36 cellular contexts compared by ENCODE assay signal in genomic region chr6:154395878-154396277, GRCh38. TPM values are rescaled to one million over a fixed set of nuclear protein-coding genes. Genes with fewer than 3 reads are reported as not detected.
"Had no signal": no experiment of that assay in that cellular context is flagged by ENCODE, and none has a peak within 500 bp of the region (broad histone marks: within the 10 kb centered on the region; RNA-seq: fewer than 3 reads in every experiment).

No MANE protein-coding gene starts in this region.

- H3K4me3 ChIP-seq: ascending aorta, cardiac muscle cell had no signal

- H3K36me3 ChIP-seq: cardiac muscle cell, WERI-Rb-1 had no signal

- H3K9me3 Mint-ChIP-seq: activated CD4-positive, alpha-beta memory T cell treated with anti-CD3 and anti-CD28 coated beads, Interleukin-2, amount 10 ng/mL, durations not matched to agents 7 days and 5 days; activated naive CD4-positive, alpha-beta T cell treated with anti-CD3 and anti-CD28 coated beads, Interleukin-2, amount 10 ng/mL, durations not matched to agents 7 days and 5 days; activated naive CD4-positive, alpha-beta T cell treated with anti-CD3 and anti-CD28 coated beads, Interleukin-2, amount 50 U/mL, for 24 hours; activated naive CD8-positive, alpha-beta T cell treated with anti-CD3 and anti-CD28 coated beads, Interleukin-2, amount 50 U/mL, for 24 hours; activated T-cell treated with anti-CD3 and anti-CD28 coated beads, Interleukin-2, amount 50 U/mL, for 24 hours; activated T-helper 17 cell treated with anti-CD3 and anti-CD28 coated beads, Interleukin-2, amount 50 U/mL, for 72 hours; T-helper 1 cell treated with Interleukin-12 subunit alpha and Interleukin-12 subunit beta and Interleukin-4 antibody, amounts not matched to agents 30 μg/mL and 1 μg/mL, for 36 hours; T-helper 2 cell treated with Interferon-gamma antibody and Interleukin-4, amounts not matched to agents 5 μg/mL and 100 μg/mL, for 36 hours; WTC11 had no signal

- H3K4me3 Mint-ChIP-seq: activated CD4-positive, alpha-beta memory T cell treated with anti-CD3 and anti-CD28 coated beads, Interleukin-2, amount 10 ng/mL, durations not matched to agents 7 days and 5 days; activated CD4-positive, alpha-beta T cell treated with anti-CD3 and anti-CD28 coated beads for 36 hours; activated CD4-positive, alpha-beta T cell treated with anti-CD3 and anti-CD28 coated beads, Interleukin-2, amount 10 ng/mL, durations not matched to agents 7 days and 5 days; activated CD8-positive, alpha-beta memory T cell treated with anti-CD3 and anti-CD28 coated beads, Interleukin-2, amount 10 ng/mL, durations not matched to agents 7 days and 5 days; activated CD8-positive, alpha-beta T cell treated with anti-CD3 and anti-CD28 coated beads, Interleukin-2, amount 10 ng/mL, durations not matched to agents 7 days and 5 days; activated naive CD4-positive, alpha-beta T cell treated with anti-CD3 and anti-CD28 coated beads, Interleukin-2, amount 10 ng/mL, durations not matched to agents 7 days and 5 days; activated naive CD4-positive, alpha-beta T cell treated with anti-CD3 and anti-CD28 coated beads, Interleukin-2, amount 50 U/mL, for 24 hours; activated naive CD8-positive, alpha-beta T cell; activated naive CD8-positive, alpha-beta T cell treated with anti-CD3 and anti-CD28 coated beads, Interleukin-2, amount 10 ng/mL, durations not matched to agents 7 days and 5 days; activated naive CD8-positive, alpha-beta T cell treated with anti-CD3 and anti-CD28 coated beads, Interleukin-2, amount 50 U/mL, for 24 hours; activated T-cell treated with anti-CD3 and anti-CD28 coated beads, Interleukin-2, amount 50 U/mL, for 24 hours; activated T-helper 17 cell treated with anti-CD3 and anti-CD28 coated beads, Interleukin-2, amount 50 U/mL, for 72 hours; brain; T-helper 1 cell treated with Interleukin-12 subunit alpha and Interleukin-12 subunit beta and Interleukin-4 antibody, amounts not matched to agents 30 μg/mL and 1 μg/mL, for 36 hours; T-helper 2 cell treated with Interferon-gamma antibody and Interleukin-4, amounts not matched to agents 5 μg/mL and 100 μg/mL, for 36 hours; WTC11 had no signal

- H3K4me1 ChIP-seq: ascending aorta had no signal

- ATAC-seq: activated CD4-positive, alpha-beta T cell treated with anti-CD3 and anti-CD28 coated beads for 36 hours; activated CD4-positive, CD25-positive, alpha-beta regulatory T cell treated with anti-CD3 and anti-CD28 coated beads, Interleukin-2, amount 50 U/mL, for 24 hours; activated CD8-positive, alpha-beta memory T cell treated with anti-CD3 and anti-CD28 coated beads, Interleukin-2, amount 10 ng/mL, durations not matched to agents 7 days and 5 days; activated CD8-positive, alpha-beta T cell treated with anti-CD3 and anti-CD28 coated beads, Interleukin-2, amount 10 ng/mL, durations not matched to agents 7 days and 5 days; activated naive CD8-positive, alpha-beta T cell treated with anti-CD3 and anti-CD28 coated beads, Interleukin-2, amount 50 U/mL, for 24 hours; activated T-helper 17 cell treated with anti-CD3 and anti-CD28 coated beads, Interleukin-2, amount 50 U/mL, for 72 hours; WTC11 had no signal

- H3K27me3 Mint-ChIP-seq: activated naive CD4-positive, alpha-beta T cell treated with anti-CD3 and anti-CD28 coated beads, Interleukin-2, amount 10 ng/mL, durations not matched to agents 7 days and 5 days; activated naive CD4-positive, alpha-beta T cell treated with anti-CD3 and anti-CD28 coated beads, Interleukin-2, amount 50 U/mL, for 24 hours; activated naive CD8-positive, alpha-beta T cell; activated naive CD8-positive, alpha-beta T cell treated with anti-CD3 and anti-CD28 coated beads, Interleukin-2, amount 10 ng/mL, durations not matched to agents 7 days and 5 days; activated naive CD8-positive, alpha-beta T cell treated with anti-CD3 and anti-CD28 coated beads, Interleukin-2, amount 50 U/mL, for 24 hours; brain had no signal

- H3K9me3 ChIP-seq: ascending aorta had no signal

- H3K36me3 Mint-ChIP-seq: activated CD8-positive, alpha-beta memory T cell treated with anti-CD3 and anti-CD28 coated beads, Interleukin-2, amount 10 ng/mL, durations not matched to agents 7 days and 5 days; activated naive CD4-positive, alpha-beta T cell treated with anti-CD3 and anti-CD28 coated beads, Interleukin-2, amount 10 ng/mL, durations not matched to agents 7 days and 5 days; activated naive CD4-positive, alpha-beta T cell treated with anti-CD3 and anti-CD28 coated beads, Interleukin-2, amount 50 U/mL, for 24 hours; activated naive CD8-positive, alpha-beta T cell; activated naive CD8-positive, alpha-beta T cell treated with anti-CD3 and anti-CD28 coated beads, Interleukin-2, amount 10 ng/mL, durations not matched to agents 7 days and 5 days; WTC11 had no signal

- H3K27ac Mint-ChIP-seq: activated CD4-positive, alpha-beta memory T cell treated with anti-CD3 and anti-CD28 coated beads, Interleukin-2, amount 10 ng/mL, durations not matched to agents 7 days and 5 days; activated CD4-positive, alpha-beta T cell treated with anti-CD3 and anti-CD28 coated beads for 36 hours; activated CD4-positive, alpha-beta T cell treated with anti-CD3 and anti-CD28 coated beads, Interleukin-2, amount 10 ng/mL, durations not matched to agents 7 days and 5 days; activated CD8-positive, alpha-beta memory T cell treated with anti-CD3 and anti-CD28 coated beads, Interleukin-2, amount 10 ng/mL, durations not matched to agents 7 days and 5 days; activated CD8-positive, alpha-beta T cell treated with anti-CD3 and anti-CD28 coated beads, Interleukin-2, amount 10 ng/mL, durations not matched to agents 7 days and 5 days; activated naive CD4-positive, alpha-beta T cell treated with anti-CD3 and anti-CD28 coated beads, Interleukin-2, amount 10 ng/mL, durations not matched to agents 7 days and 5 days; activated naive CD4-positive, alpha-beta T cell treated with anti-CD3 and anti-CD28 coated beads, Interleukin-2, amount 50 U/mL, for 24 hours; activated naive CD8-positive, alpha-beta T cell; activated naive CD8-positive, alpha-beta T cell treated with anti-CD3 and anti-CD28 coated beads, Interleukin-2, amount 10 ng/mL, durations not matched to agents 7 days and 5 days; activated naive CD8-positive, alpha-beta T cell treated with anti-CD3 and anti-CD28 coated beads, Interleukin-2, amount 50 U/mL, for 24 hours; activated T-cell treated with anti-CD3 and anti-CD28 coated beads, Interleukin-2, amount 50 U/mL, for 24 hours; activated T-helper 17 cell treated with anti-CD3 and anti-CD28 coated beads, Interleukin-2, amount 50 U/mL, for 72 hours; T-helper 1 cell treated with Interleukin-12 subunit alpha and Interleukin-12 subunit beta and Interleukin-4 antibody, amounts not matched to agents 30 μg/mL and 1 μg/mL, for 36 hours; T-helper 2 cell treated with Interferon-gamma antibody and Interleukin-4, amounts not matched to agents 5 μg/mL and 100 μg/mL, for 36 hours; WTC11 had no signal

- H3K4me1 Mint-ChIP-seq: activated CD4-positive, alpha-beta memory T cell treated with anti-CD3 and anti-CD28 coated beads, Interleukin-2, amount 10 ng/mL, durations not matched to agents 7 days and 5 days; activated CD4-positive, alpha-beta T cell treated with anti-CD3 and anti-CD28 coated beads for 36 hours; activated CD4-positive, alpha-beta T cell treated with anti-CD3 and anti-CD28 coated beads, Interleukin-2, amount 10 ng/mL, durations not matched to agents 7 days and 5 days; activated CD8-positive, alpha-beta memory T cell treated with anti-CD3 and anti-CD28 coated beads, Interleukin-2, amount 10 ng/mL, durations not matched to agents 7 days and 5 days; activated naive CD4-positive, alpha-beta T cell treated with anti-CD3 and anti-CD28 coated beads, Interleukin-2, amount 10 ng/mL, durations not matched to agents 7 days and 5 days; activated naive CD8-positive, alpha-beta T cell treated with anti-CD3 and anti-CD28 coated beads, Interleukin-2, amount 10 ng/mL, durations not matched to agents 7 days and 5 days; activated naive CD8-positive, alpha-beta T cell treated with anti-CD3 and anti-CD28 coated beads, Interleukin-2, amount 50 U/mL, for 24 hours; activated T-helper 17 cell treated with anti-CD3 and anti-CD28 coated beads, Interleukin-2, amount 50 U/mL, for 72 hours had no signal

- DNase-seq: activated CD4-positive, alpha-beta memory T cell treated with anti-CD3 and anti-CD28 coated beads, Interleukin-2, amount 10 ng/mL, durations not matched to agents 7 days and 5 days; activated CD4-positive, alpha-beta T cell treated with anti-CD3 and anti-CD28 coated beads for 1 hour; activated CD4-positive, alpha-beta T cell treated with anti-CD3 and anti-CD28 coated beads for 36 hours; activated CD4-positive, alpha-beta T cell treated with anti-CD3 and anti-CD28 coated beads for 48 hours; activated CD4-positive, alpha-beta T cell treated with anti-CD3 and anti-CD28 coated beads, Interleukin-2, amount 10 ng/mL, durations not matched to agents 7 days and 5 days; activated CD4-positive, alpha-beta T cell treated with anti-CD3 and anti-CD28 coated beads, Interleukin-2, amount 50 U/mL, for 48 hours; activated CD4-positive, CD25-positive, alpha-beta regulatory T cell; activated CD8-positive, alpha-beta memory T cell treated with anti-CD3 and anti-CD28 coated beads for 24 hours; activated CD8-positive, alpha-beta memory T cell treated with anti-CD3 and anti-CD28 coated beads, Interleukin-2, amount 10 ng/mL, durations not matched to agents 7 days and 5 days; activated CD8-positive, alpha-beta memory T cell treated with anti-CD3 and anti-CD28 coated beads, Interleukin-2, amount 50 U/mL, for 48 hours; activated CD8-positive, alpha-beta T cell treated with anti-CD3 and anti-CD28 coated beads, Interleukin-2, amount 10 ng/mL, durations not matched to agents 7 days and 5 days; activated effector memory CD4-positive, alpha-beta T cell treated with anti-CD3 and anti-CD28 coated beads, Interleukin-2, amount 50 U/mL, for 16 hours; activated naive CD4-positive, alpha-beta T cell treated with anti-CD3 and anti-CD28 coated beads, Interleukin-2, amount 10 ng/mL, durations not matched to agents 7 days and 5 days; activated naive CD4-positive, alpha-beta T cell treated with Interleukin-2 at 50 U/mL for 16 hours; activated naive CD8-positive, alpha-beta T cell treated with anti-CD3 and anti-CD28 coated beads, Interleukin-2, amount 10 ng/mL, durations not matched to agents 7 days and 5 days; activated naive CD8-positive, alpha-beta T cell treated with anti-CD3 and anti-CD28 coated beads, Interleukin-2, amount 50 U/mL, for 24 hours; activated T-cell treated with anti-CD3 and anti-CD28 coated beads, Interleukin-2, amount 50 U/mL, for 24 hours; activated T-cell treated with anti-CD3 and anti-CD28 coated beads, Interleukin-2, amount 50 U/mL, for 48 hours; amygdala; anterior cingulate cortex; central memory CD4-positive, alpha-beta T cell; SW 1271; T-helper 1 cell; T-helper 2 cell; T-helper 9 cell; WERI-Rb-1 had no signal

- H3K27me3 ChIP-seq: ascending aorta, cardiac muscle cell had no signal

- H3K27ac ChIP-seq: ascending aorta, cardiac muscle cell, WERI-Rb-1 had no signal

RNA-seq across cellular contexts. Expression of gene IPCEF1, which starts 39.3 kb away (rescaled TPM):
- total RNA-seq: ascending aorta had no signal
